Comparison of ENCODE assay signal across 8 cellular contexts in the genomic region with DNA sequence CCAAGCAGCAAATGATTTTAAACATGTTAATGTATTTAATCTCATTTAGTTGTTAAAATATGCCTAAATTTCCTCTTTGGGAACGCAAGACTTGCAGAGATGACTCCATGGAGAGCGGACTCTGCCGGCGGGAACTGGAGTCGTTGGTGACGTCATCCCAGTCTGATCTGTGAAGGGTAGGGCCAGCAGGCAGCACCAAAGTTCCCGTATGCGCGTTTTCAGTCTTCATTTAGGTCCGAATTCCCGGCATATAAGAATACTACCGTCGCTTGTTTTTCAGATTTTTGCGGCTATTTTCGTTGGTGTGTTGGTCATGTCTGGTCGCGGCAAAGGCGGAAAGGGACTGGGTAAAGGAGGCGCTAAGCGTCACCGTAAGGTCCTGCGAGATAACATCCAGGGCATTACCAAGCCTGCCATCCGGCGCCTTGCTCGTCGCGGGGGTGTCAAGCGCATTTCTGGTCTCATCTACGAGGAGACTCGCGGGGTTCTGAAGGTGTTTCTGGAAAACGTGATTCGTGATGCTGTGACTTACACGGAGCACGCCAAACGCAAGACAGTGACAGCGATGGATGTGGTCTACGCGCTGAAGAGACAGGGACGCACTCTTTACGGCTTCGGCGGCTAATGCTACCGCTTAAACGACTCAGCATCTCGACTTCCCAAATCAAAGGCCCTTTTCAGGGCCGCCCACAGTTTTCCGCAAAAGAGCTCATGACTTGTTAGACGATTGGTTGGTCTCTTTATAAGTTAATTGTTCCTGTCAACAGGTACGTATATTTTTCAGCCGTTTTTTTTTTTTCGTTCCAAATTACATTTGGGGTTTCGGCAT.
A peak's percentile ranks its signal among the peaks of the same experiment; 100 is the strongest.
DNase-seq lines count a peak whose midpoint lies in the region; ATAC-seq and TF ChIP-seq lines count a peak whose summit lies in the region.

No MANE protein-coding gene starts in this region.

- H3K36me3 ChIP-seq in ascending aorta (no peaks in the 10 kb centered on the region), rectal smooth muscle tissue (ENCODE audit: control insufficient read depth, insufficient read depth, low read length) (no peaks in the 10 kb centered on the region)

- H3K9me3 ChIP-seq in ascending aorta, result no peaks in the 10 kb centered on the region

- H3K9ac ChIP-seq in rectal smooth muscle tissue (ENCODE audit: low read length), result peak overlapping the region; percentile 80

- intact Hi-C loops in ascending aorta (cut with DNase I), result loop anchor here (1.0 to 2.0 kb wide), 2 partner anchors 12 to 32 kb away; a partner anchor contains a TSS

- H3K27ac ChIP-seq in ascending aorta (peak overlapping the region; percentile 91 to 97), rectal smooth muscle tissue (ENCODE audit: low read depth, low read length) (peak overlapping the region; percentile 92)

- ATAC-seq in HG02840 (IDR thresholded peaks at IDR 0.05; ENCODE audit: low FRiP score, unreplicated experiment), result peak; percentile 54

- no peaks in the 10 kb centered on the region for H3K27me3 ChIP-seq in ascending aorta
- H3K27me3 ChIP-seq in rectal smooth muscle tissue (ENCODE audit: control insufficient read depth, insufficient read depth, low read length), result no peaks in the 10 kb centered on the region

- TF ChIP-seq CTCF in GM12875 (IDR thresholded peaks at IDR 0.05; ENCODE audit: borderline replicate concordance, insufficient read depth, low read depth, low read length) (0 out of 2 replicates have a peak, but pooled peaks have one; percentile 13), ascending aorta (IDR thresholded peaks at IDR 0.05) (peak; percentile 30 to 38 (median 35))

- DNase-seq in NCI-H146 treated with DMSO at 0.1 percent for 48 hours (lab: John Stamatoyannopoulos, UW; ENCODE audit: unreplicated experiment), result peak; percentile 97
- peak; percentile 70 to 97 (median 83) for DNase-seq in T-helper 1 cell
- DNase-seq in ascending aorta (ENCODE audit: low spot score in 2 of 2), result peak; percentile 88 to 97
- DNase-seq in hepatic stellate cell (ENCODE audit: low spot score), result peak; percentile 95
- DNase-seq in cortex of kidney (lab: John Stamatoyannopoulos, UW), result no peak

- H3K4me1 ChIP-seq in ascending aorta, result peaks cover 0 to 4% of the 10 kb centered on the region in 2 donors
- H3K4me1 ChIP-seq in rectal smooth muscle tissue (ENCODE audit: control insufficient read depth, insufficient read depth, low read length), result peaks cover 6% of the 10 kb centered on the region

- H3K4me3 ChIP-seq in GM12875 (ENCODE audit: low read depth, low read length) (peak overlapping the region; percentile 63), ascending aorta (peak overlapping the region; percentile 66 to 73), rectal smooth muscle tissue (ENCODE audit: low read length) (peak overlapping the region; percentile 70)
